In the genomic region with DNA sequence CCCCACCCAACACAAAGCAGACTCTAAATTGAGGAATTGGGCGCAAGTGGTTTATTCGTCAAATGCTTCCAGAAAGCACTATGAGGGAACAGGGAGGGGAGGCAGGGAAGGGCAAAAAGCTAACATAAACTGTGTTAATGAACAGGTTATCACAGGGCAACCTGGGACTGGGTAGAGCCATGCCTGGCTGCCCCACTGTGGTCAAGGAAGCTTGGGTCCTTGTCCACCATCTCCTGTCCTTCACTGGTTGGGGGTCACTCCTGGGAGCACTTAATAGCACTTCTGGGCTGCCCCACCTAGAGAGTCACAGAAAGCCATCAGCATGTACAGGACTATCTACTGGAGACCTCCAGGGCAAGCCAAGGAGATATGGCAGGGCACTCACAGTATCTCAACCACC, we compare ENCODE assay signal across 8 cellular contexts.
"Had no signal": no experiment of that assay in that cellular context is flagged by ENCODE, and none has a peak within 500 bp of the region (broad histone marks: within the 10 kb centered on the region; RNA-seq: fewer than 3 reads in every experiment).

No MANE protein-coding gene starts in this region.

- ATAC-seq: GM12878 had no signal

- DNase-seq: GDM1, GF-D8 had no signal

- H3K4me3 ChIP-seq: GM12878 had no signal

- FAIRE-seq: G401.6, GM12878, GM12891, GM12892, GM18507, GM19239 had no signal
